Comparison of ENCODE assay signal across 9 cellular contexts in genomic region chr7:23863209-23863798, GRCh38.
A peak's percentile ranks its signal among the peaks of the same experiment; 100 is the strongest.
DNase-seq lines count a peak whose midpoint lies in the region; ATAC-seq and TF ChIP-seq lines count a peak whose summit lies in the region.
"Had no signal": no experiment of that assay in that cellular context is flagged by ENCODE, and none has a peak within 500 bp of the region (broad histone marks: within the 10 kb centered on the region; RNA-seq: fewer than 3 reads in every experiment).

No MANE protein-coding gene starts in this region.

- TF ChIP-seq EP300 in tibial nerve (IDR thresholded peaks at IDR 0.05), result no peak

- 51 to 63% methylated on average over 1 of the region's 1 CpG for WGBS in tibial nerve, 2 donors

- no peaks in the 10 kb centered on the region for H3K4me1 ChIP-seq in tibial nerve

- H3K36me3 ChIP-seq in tibial nerve, result no peaks in the 10 kb centered on the region

- ATAC-seq in GM18505 (IDR thresholded peaks at IDR 0.05; ENCODE audit: unreplicated experiment), result no peak

- no peak for TF ChIP-seq POLR2A in tibial nerve (IDR thresholded peaks at IDR 0.05)
- TF ChIP-seq POLR2A in GM18505 (IDR thresholded peaks at IDR 0.05; ENCODE audit: borderline replicate concordance, extremely low read depth, insufficient read depth, insufficient read length), result no peak

- no peaks in the 10 kb centered on the region for H3K27me3 ChIP-seq in tibial nerve

- TF ChIP-seq CTCF in fibroblast of villous mesenchyme (IDR thresholded peaks at IDR 0.05; ENCODE audit: insufficient read depth, low read depth, low read length) (peak; percentile 70), tibial nerve (IDR thresholded peaks at IDR 0.05) (peak in 3 of 5 experiments; percentile 9 to 27 (median 14))

- no peaks in the 10 kb centered on the region for H3K9me3 ChIP-seq in tibial nerve

- no peak overlapping the region for H3K4me3 ChIP-seq in fibroblast of villous mesenchyme (ENCODE audit: low read depth, low read length)
- no peak overlapping the region for H3K4me3 ChIP-seq in tibial nerve
- H3K4me3 ChIP-seq: SK-N-MC had no signal

- no peak overlapping the region for H3K27ac ChIP-seq in tibial nerve
- H3K27ac ChIP-seq: SK-N-MC had no signal

- DNase-seq in DMS79 treated with DMSO at 0.1 percent for 48 hours (lab: John Stamatoyannopoulos, UW) (peak; percentile 62), HuH-7 (ENCODE audit: low spot score) (peak; percentile 21), SHP77 (lab: John Stamatoyannopoulos, UW) (peak; percentile 31 to 60), fibroblast of villous mesenchyme (ENCODE audit: low read depth) (peak; percentile 45), tibial nerve (ENCODE audit: low spot score in 2 of 2) (no peak), GM19238 (ENCODE audit: insufficient read length, low spot score) (no peak), NCI-H2227 (lab: John Stamatoyannopoulos, UW; ENCODE audit: unreplicated experiment) (no peak)

Comparison
In these comparisons a context has a peak if more than half of its experiments do, and no peak if none do; other contexts are left out.
1. DNase-seq: peak in DMS79 treated with DMSO at 0.1 percent for 48 hours (single experiment), HuH-7 (single experiment), SHP77 (2 of 2) and fibroblast of villous mesenchyme (single experiment); none in tibial nerve (0 of 2), GM19238 (single experiment) and NCI-H2227 (single experiment).